ENCODE assay signal across 8 cellular contexts in genomic region chr6:166341464-166341863, GRCh38. TPM values are rescaled to one million over a fixed set of nuclear protein-coding genes. Genes with fewer than 3 reads are reported as not detected.
A peak's percentile ranks its signal among the peaks of the same experiment; 100 is the strongest.
DNase-seq lines count a peak whose midpoint lies in the region; ATAC-seq, FAIRE-seq and TF ChIP-seq lines count a peak whose summit lies in the region.

No MANE protein-coding gene starts in this region.

- H3K79me2 ChIP-seq in HepG2 (ENCODE audit: insufficient read depth, low read length): peaks cover 67% of the 10 kb centered on the region

- 30% methylated on average over 7 of the region's 7 CpGs for WGBS in HepG2 (ENCODE audit: low lambda C conversion rate)
- 18 to 21% methylated on average over 7 of the region's 7 CpGs for WGBS in upper lobe of left lung, 2 donors

- no peak for FAIRE-seq in HepG2 (lab: Jason Lieb, UNC)

- H3K27me3 ChIP-seq in HepG2 (ENCODE audit: control insufficient read depth in 1 of 2, insufficient read depth in 2 of 2, low read length in 2 of 2): no peaks in the 10 kb centered on the region; a peak in 1 of 5 replicates
- H3K27me3 ChIP-seq in upper lobe of left lung: no peaks in the 10 kb centered on the region

- peaks cover 8% of the 10 kb centered on the region for H3K4me1 Mint-ChIP-seq in activated naive CD4-positive, alpha-beta T cell treated with anti-CD3 and anti-CD28 coated beads, Interleukin-2, amount 50 U/mL, for 24 hours

- TF ChIP-seq EP300 in HepG2 (IDR thresholded peaks at IDR 0.05; ENCODE audit: low read depth in 2 of 2, low read length in 2 of 2) (no peak), HepG2 (CRISPR knock-in tag; IDR thresholded peaks at IDR 0.05; ENCODE audit: borderline replicate concordance) (no peak), upper lobe of left lung (IDR thresholded peaks at IDR 0.05) (no peak)

- H3K27ac ChIP-seq in HepG2 (ENCODE audit: extremely low read length, insufficient read depth, low read length) (peak overlapping the region; percentile 80), upper lobe of left lung (peak overlapping the region; percentile 93 to 99 (median 98))

- TF ChIP-seq CTCF in HepG2 (CRISPR knock-in tag; IDR thresholded peaks at IDR 0.05) (no peak), upper lobe of left lung (IDR thresholded peaks at IDR 0.05) (no peak)

- H3K27me3 Mint-ChIP-seq in activated naive CD4-positive, alpha-beta T cell treated with anti-CD3 and anti-CD28 coated beads, Interleukin-2, amount 50 U/mL, for 24 hours: no peaks in the 10 kb centered on the region

- peak overlapping the region; percentile 98 for H3K9ac ChIP-seq in HepG2 (ENCODE audit: insufficient read depth, low read depth, low read length)

- H3K4me3 Mint-ChIP-seq in activated naive CD4-positive, alpha-beta T cell treated with anti-CD3 and anti-CD28 coated beads, Interleukin-2, amount 50 U/mL, for 24 hours: peak overlapping the region; percentile 94

- H2AFZ ChIP-seq in HepG2 (ENCODE audit: low read length): no peak overlapping the region

- peaks cover 37% of the 10 kb centered on the region for H4K20me1 ChIP-seq in HepG2 (ENCODE audit: insufficient read depth, low read length)

- peaks cover 67% of the 10 kb centered on the region for H3K4me1 ChIP-seq in HepG2 (ENCODE audit: insufficient read depth, low read length)
- peaks cover 34 to 46% (median 36%) of the 10 kb centered on the region in 4 donors for H3K4me1 ChIP-seq in upper lobe of left lung

- intact Hi-C loops in HepG2 (cut with micrococcal nuclease; ENCODE audit: unreplicated experiment): no loop called here

- peak overlapping the region; percentile 63 for H3K27ac Mint-ChIP-seq in activated naive CD4-positive, alpha-beta T cell treated with anti-CD3 and anti-CD28 coated beads, Interleukin-2, amount 50 U/mL, for 24 hours
- peak overlapping the region; percentile 86 to 93 for H3K27ac Mint-ChIP-seq in activated naive CD4-positive, alpha-beta T cell treated with anti-CD3 and anti-CD28 coated beads, Interleukin-2, amount 50 U/mL, for 72 hours

- no peak for ATAC-seq in activated naive CD4-positive, alpha-beta T cell treated with anti-CD3 and anti-CD28 coated beads, Interleukin-2, amount 50 U/mL, for 72 hours
- ATAC-seq in HepG2 (no peak), upper lobe of left lung (ENCODE audit: low FRiP score in 2 of 2) (no peak), HG03045 (IDR thresholded peaks at IDR 0.05; ENCODE audit: unreplicated experiment) (no peak), HG03442 (IDR thresholded peaks at IDR 0.05; ENCODE audit: unreplicated experiment) (no peak)

- no peaks in the 10 kb centered on the region for H3K9me3 ChIP-seq in HepG2 (ENCODE audit: low read length)
- no peaks in the 10 kb centered on the region for H3K9me3 ChIP-seq in upper lobe of left lung

- POLR2A ChIA-PET in HepG2 (lab: Yijun Ruan, JAX): interaction anchor here (0.8 to 2.7 kb wide), 6 partner anchors 10 to 59 kb away, joined by 3 to 24 read pairs (median 10); no protein-coding TSS in a partner anchor

- H3K4me2 ChIP-seq in HepG2 (ENCODE audit: low read depth, low read length): peak overlapping the region; percentile 78

- H3K36me3 Mint-ChIP-seq in activated naive CD4-positive, alpha-beta T cell treated with anti-CD3 and anti-CD28 coated beads, Interleukin-2, amount 50 U/mL, for 24 hours: peaks cover 4% of the 10 kb centered on the region
- H3K36me3 Mint-ChIP-seq in activated naive CD4-positive, alpha-beta T cell treated with anti-CD3 and anti-CD28 coated beads, Interleukin-2, amount 50 U/mL, for 72 hours: peaks cover 10 to 16% of the 10 kb centered on the region in 2 donors

- CTCF ChIA-PET in HepG2 (lab: Yijun Ruan, JAX; ENCODE audit: low intra/inter-chr PET ratio, low total read pairs): no interaction called here

- no peaks in the 10 kb centered on the region for H3K9me3 Mint-ChIP-seq in activated naive CD4-positive, alpha-beta T cell treated with anti-CD3 and anti-CD28 coated beads, Interleukin-2, amount 50 U/mL, for 24 hours
- H3K9me3 Mint-ChIP-seq in activated naive CD4-positive, alpha-beta T cell treated with anti-CD3 and anti-CD28 coated beads, Interleukin-2, amount 50 U/mL, for 72 hours: no peaks in the 10 kb centered on the region

- TF ChIP-seq POLR2A in HepG2 (IDR thresholded peaks at IDR 0.05; ENCODE audit: insufficient read depth in 1 of 2, low read depth in 2 of 2, low read length in 2 of 2) (no peak), upper lobe of left lung (IDR thresholded peaks at IDR 0.05) (no peak)

- no peak for DNase-seq in activated naive CD4-positive, alpha-beta T cell treated with Interleukin-2 at 50 U/mL for 16 hours
- DNase-seq in activated naive CD4-positive, alpha-beta T cell treated with anti-CD3 and anti-CD28 coated beads, Interleukin-2, amount 50 U/mL, for 72 hours (ENCODE audit: low spot score in 2 of 2): no peak
- DNase-seq in HepG2 (ENCODE audit: low spot score) (no peak), upper lobe of left lung (no peak)
- DNase-seq in stimulated activated CD4-positive, alpha-beta T cell treated with anti-CD3 and anti-CD28 coated beads, Interleukin-15, amount 100 ng/mL, for 24 hours: no peak

- BruUV-seq in HepG2 (replicated peaks; lab: Mats Ljungman, UMichigan): no TSS peak

- in situ Hi-C loops in HepG2 (cut with HindIII; ENCODE audit: extremely low pct_ligation_motif_present, low pct_unique_long_range_greater_than_20kb): no loop called here

- no peak for TF ChIP-seq RAD21 in HepG2 (CRISPR knock-in tag; IDR thresholded peaks at IDR 0.05)

- H3K36me3 ChIP-seq in HepG2 (replicated peaks in 1 of 2; ENCODE audit: control insufficient read depth in 1 of 2, insufficient read depth in 2 of 2, low read length in 2 of 2): peaks cover 11 to 34% of the 10 kb centered on the region in 2 experiments
- H3K36me3 ChIP-seq in upper lobe of left lung: peaks cover 0 to 15% (median 9%) of the 10 kb centered on the region in 4 donors

- H3K4me3 ChIP-seq in HepG2 (replicated peaks in 1 of 3; ENCODE audit: insufficient read depth in 1 of 3, low read depth in 2 of 3, low read length in 3 of 3): peak overlapping the region; percentile 89 to 99 (median 98)
- peak overlapping the region; percentile 78 to 97 (median 92) for H3K4me3 ChIP-seq in upper lobe of left lung

RNA-seq across cellular contexts. Expression of gene SFT2D1, which starts 0.9 kb away (rescaled TPM):
- 10 to 100 TPM; 30.8 to 48.4 TPM for total RNA-seq in activated naive CD4-positive, alpha-beta T cell treated with anti-CD3 and anti-CD28 coated beads, Interleukin-2, amount 50 U/mL, for 72 hours
- total RNA-seq in HepG2 (2016; rRNA removed; fragmentation: Illumina TruSeq; extraction: Trizol): 90.7 and 115 TPM in 2 replicates
- 57.6 and 70.5 TPM in 2 replicates for total RNA-seq in HepG2 (2016; cell fraction: cytosol; rRNA removed; fragmentation: Illumina TruSeq; extraction: Trizol; ENCODE audit: low read depth)
- 91.5 and 114 TPM in 2 replicates for total RNA-seq in HepG2 (2016; cell fraction: insoluble cytoplasmic fraction; rRNA removed; fragmentation: Illumina TruSeq; extraction: Trizol)
- total RNA-seq in HepG2 (2016; cell fraction: membrane; rRNA removed; fragmentation: Illumina TruSeq; extraction: Trizol): 89.7 and 105 TPM in 2 replicates
- 87.1 and 96.7 TPM in 2 replicates for total RNA-seq in HepG2 (2016; cell fraction: nucleus; rRNA removed; fragmentation: Illumina TruSeq; extraction: Trizol)
- 127 and 147 TPM in 2 replicates for polyA plus RNA-seq in HepG2 (2011; rRNA removed)
- polyA plus RNA-seq in HepG2 (2011; cell fraction: cytosol; rRNA removed): 78.9 and 125 TPM in 2 replicates
- 56.7 and 94.6 TPM in 2 replicates for polyA plus RNA-seq in HepG2 (2011; cell fraction: nucleus; rRNA removed)
- polyA plus RNA-seq in HepG2 (2012): 100 and 109 TPM in 2 replicates
- 67.5 and 94.2 TPM in 2 replicates for polyA plus RNA-seq in HepG2 (2016; cell fraction: cytosol; fragmentation: Illumina TruSeq; extraction: Trizol; ENCODE audit: low read depth)
- polyA plus RNA-seq in HepG2 (2016; cell fraction: insoluble cytoplasmic fraction; fragmentation: Illumina TruSeq; extraction: Trizol; ENCODE audit: low read depth): 112 and 116 TPM in 2 replicates
- 96.5 and 108 TPM in 2 replicates for polyA plus RNA-seq in HepG2 (2016; cell fraction: membrane; fragmentation: Illumina TruSeq; extraction: Trizol; ENCODE audit: low read depth)
- polyA plus RNA-seq in HepG2 (2016; cell fraction: nucleus; fragmentation: Illumina TruSeq; extraction: Trizol; ENCODE audit: insufficient read depth, low read depth): 168 and 175 TPM in 2 replicates
- 13.9 and 35.5 TPM in 2 replicates for polyA minus RNA-seq in HepG2 (2011; rRNA and poly(A)+ RNA removed; ENCODE audit: low replicate concordance)
- 26.1 and 26.7 TPM in 2 replicates for polyA minus RNA-seq in HepG2 (2011; cell fraction: cytosol; rRNA and poly(A)+ RNA removed)
- 65.1 and 95.4 TPM in 2 replicates for polyA minus RNA-seq in HepG2 (2011; cell fraction: nucleus; rRNA and poly(A)+ RNA removed)
- 10 to 100 TPM in 5 of 6 donors, 1 to 10 TPM in 1; 8.4 to 56.5 (median 44.9) TPM for total RNA-seq in upper lobe of left lung

RNA-seq across cellular contexts. Expression of gene PRR18, which starts 33.3 kb away (rescaled TPM):
- total RNA-seq in activated naive CD4-positive, alpha-beta T cell treated with anti-CD3 and anti-CD28 coated beads, Interleukin-2, amount 50 U/mL, for 72 hours: under 1 TPM in 1 of 2 donors, not detected in 1; 0.14 TPM
- total RNA-seq in HepG2 (2016; rRNA removed; fragmentation: Illumina TruSeq; extraction: Trizol) (0.04 TPM in 1 of 2 replicates, not detected in the other), upper lobe of left lung (1 to 10 TPM in 1 of 6 donors, under 1 TPM in 3, not detected in 2; 0.15 to 2.1 (median 0.50) TPM)
- total RNA-seq in HepG2 (2016; cell fraction: cytosol; rRNA removed; fragmentation: Illumina TruSeq; extraction: Trizol; ENCODE audit: low read depth): not detected in 2 replicates
- total RNA-seq in HepG2 (2016; cell fraction: insoluble cytoplasmic fraction; rRNA removed; fragmentation: Illumina TruSeq; extraction: Trizol): 0.06 TPM in 1 of 2 replicates, not detected in the other
- total RNA-seq in HepG2 (2016; cell fraction: membrane; rRNA removed; fragmentation: Illumina TruSeq; extraction: Trizol): 0.09 TPM in 1 of 2 replicates, not detected in the other
- total RNA-seq in HepG2 (2016; cell fraction: nucleus; rRNA removed; fragmentation: Illumina TruSeq; extraction: Trizol): not detected in 2 replicates
- polyA plus RNA-seq in HepG2 (2011; rRNA removed): 0.01 and 0.04 TPM in 2 replicates
- 0.04 and 0.05 TPM in 2 replicates for polyA plus RNA-seq in HepG2 (2011; cell fraction: cytosol; rRNA removed)
- polyA plus RNA-seq in HepG2 (2011; cell fraction: nucleus; rRNA removed): 0.10 TPM in 1 of 2 replicates, not detected in the other
- polyA plus RNA-seq in HepG2 (2012): not detected in 2 replicates
- not detected in 2 replicates for polyA plus RNA-seq in HepG2 (2016; cell fraction: cytosol; fragmentation: Illumina TruSeq; extraction: Trizol; ENCODE audit: low read depth)
- polyA plus RNA-seq in HepG2 (2016; cell fraction: insoluble cytoplasmic fraction; fragmentation: Illumina TruSeq; extraction: Trizol; ENCODE audit: low read depth): 0.10 and 0.19 TPM in 2 replicates
- polyA plus RNA-seq in HepG2 (2016; cell fraction: membrane; fragmentation: Illumina TruSeq; extraction: Trizol; ENCODE audit: low read depth): 0.16 TPM in 1 of 2 replicates, not detected in the other
- polyA plus RNA-seq in HepG2 (2016; cell fraction: nucleus; fragmentation: Illumina TruSeq; extraction: Trizol; ENCODE audit: insufficient read depth, low read depth): not detected in 2 replicates
- not detected in 2 replicates for polyA minus RNA-seq in HepG2 (2011; rRNA and poly(A)+ RNA removed; ENCODE audit: low replicate concordance)
- not detected in 2 replicates for polyA minus RNA-seq in HepG2 (2011; cell fraction: cytosol; rRNA and poly(A)+ RNA removed)
- 0.12 TPM in 1 of 2 replicates, not detected in the other for polyA minus RNA-seq in HepG2 (2011; cell fraction: nucleus; rRNA and poly(A)+ RNA removed)

RNA-seq across cellular contexts. Expression of gene MPC1, which starts 41.3 kb away (rescaled TPM):
- 10 to 100 TPM; 11.9 to 22.9 TPM for total RNA-seq in activated naive CD4-positive, alpha-beta T cell treated with anti-CD3 and anti-CD28 coated beads, Interleukin-2, amount 50 U/mL, for 72 hours
- total RNA-seq in HepG2 (2016; rRNA removed; fragmentation: Illumina TruSeq; extraction: Trizol) (214 and 289 TPM in 2 replicates), upper lobe of left lung (10 to 100 TPM; 17.8 to 74.2 (median 50.7) TPM)
- total RNA-seq in HepG2 (2016; cell fraction: cytosol; rRNA removed; fragmentation: Illumina TruSeq; extraction: Trizol; ENCODE audit: low read depth): 81.3 and 95.3 TPM in 2 replicates
- 218 and 286 TPM in 2 replicates for total RNA-seq in HepG2 (2016; cell fraction: insoluble cytoplasmic fraction; rRNA removed; fragmentation: Illumina TruSeq; extraction: Trizol)
- 145 and 164 TPM in 2 replicates for total RNA-seq in HepG2 (2016; cell fraction: membrane; rRNA removed; fragmentation: Illumina TruSeq; extraction: Trizol)
- 93.1 and 102 TPM in 2 replicates for total RNA-seq in HepG2 (2016; cell fraction: nucleus; rRNA removed; fragmentation: Illumina TruSeq; extraction: Trizol)
- polyA plus RNA-seq in HepG2 (2011; rRNA removed): 168 and 189 TPM in 2 replicates
- polyA plus RNA-seq in HepG2 (2011; cell fraction: cytosol; rRNA removed): 191 and 239 TPM in 2 replicates
- 59.3 and 82.2 TPM in 2 replicates for polyA plus RNA-seq in HepG2 (2011; cell fraction: nucleus; rRNA removed)
- 136 and 137 TPM in 2 replicates for polyA plus RNA-seq in HepG2 (2012)
- polyA plus RNA-seq in HepG2 (2016; cell fraction: cytosol; fragmentation: Illumina TruSeq; extraction: Trizol; ENCODE audit: low read depth): 98.8 and 128 TPM in 2 replicates
- 328 and 353 TPM in 2 replicates for polyA plus RNA-seq in HepG2 (2016; cell fraction: insoluble cytoplasmic fraction; fragmentation: Illumina TruSeq; extraction: Trizol; ENCODE audit: low read depth)
- 150 and 186 TPM in 2 replicates for polyA plus RNA-seq in HepG2 (2016; cell fraction: membrane; fragmentation: Illumina TruSeq; extraction: Trizol; ENCODE audit: low read depth)
- 207 and 211 TPM in 2 replicates for polyA plus RNA-seq in HepG2 (2016; cell fraction: nucleus; fragmentation: Illumina TruSeq; extraction: Trizol; ENCODE audit: insufficient read depth, low read depth)
- polyA minus RNA-seq in HepG2 (2011; rRNA and poly(A)+ RNA removed; ENCODE audit: low replicate concordance): 5.6 and 40.9 TPM in 2 replicates
- polyA minus RNA-seq in HepG2 (2011; cell fraction: cytosol; rRNA and poly(A)+ RNA removed): 51.6 and 57.8 TPM in 2 replicates
- 27.4 and 41.9 TPM in 2 replicates for polyA minus RNA-seq in HepG2 (2011; cell fraction: nucleus; rRNA and poly(A)+ RNA removed)
